ENCODE assay signal across 19 cellular contexts in the genomic region with DNA sequence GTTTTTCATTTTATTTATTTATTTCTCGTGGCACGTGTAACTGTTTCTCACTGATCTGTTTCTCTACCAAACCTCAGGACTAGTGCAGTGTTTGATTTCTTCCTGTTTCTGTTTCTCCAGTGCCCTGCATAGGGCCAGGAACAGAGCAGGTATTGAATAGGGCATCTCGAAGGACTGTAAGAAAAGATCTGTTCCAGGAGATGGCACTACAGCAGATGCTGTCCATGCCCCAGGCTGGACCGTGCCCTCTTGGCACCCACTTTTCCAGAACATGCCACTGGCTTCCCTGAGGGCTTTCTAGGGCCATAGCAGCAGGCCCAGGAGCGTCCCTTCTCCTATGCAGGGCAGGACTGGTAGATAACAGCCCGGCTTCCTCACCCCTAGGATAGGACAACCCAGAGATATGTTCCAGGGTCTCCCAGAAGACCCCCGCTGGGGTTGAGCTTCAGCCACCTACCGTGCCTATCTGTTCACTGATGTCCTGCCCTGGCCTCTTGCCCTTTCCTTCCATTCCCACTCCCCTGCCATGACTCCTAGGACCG. TPM values are rescaled to one million over a fixed set of nuclear protein-coding genes. Genes with fewer than 3 reads are reported as not detected.
A peak's percentile ranks its signal among the peaks of the same experiment; 100 is the strongest.
DNase-seq lines count a peak whose midpoint lies in the region; ATAC-seq lines count a peak whose summit lies in the region.
"Had no signal": no experiment of that assay in that cellular context is flagged by ENCODE, and none has a peak within 500 bp of the region (broad histone marks: within the 10 kb centered on the region; RNA-seq: fewer than 3 reads in every experiment).

No MANE protein-coding gene starts in this region.

- intact Hi-C loops in cardiac septum (cut with DNase I) (no loop called here), left cardiac atrium (cut with DNase I) (no loop called here)

- H3K27ac Mint-ChIP-seq in activated T-helper 17 cell treated with anti-CD3 and anti-CD28 coated beads, Interleukin-2, amount 50 U/mL, for 72 hours, result peak overlapping the region; percentile 90
- H3K27ac Mint-ChIP-seq in memory B cell, result peak overlapping the region; percentile 88

- no peak for ATAC-seq in left cardiac atrium
- no peak for ATAC-seq in activated T-helper 17 cell treated with anti-CD3 and anti-CD28 coated beads, Interleukin-2, amount 50 U/mL, for 72 hours (replicated peaks)
- ATAC-seq in memory B cell (ENCODE audit: low read depth), result no peak
- no peak for ATAC-seq in GM21619 (IDR thresholded peaks at IDR 0.05; ENCODE audit: unreplicated experiment)

- peaks cover 27% of the 10 kb centered on the region for H3K4me1 Mint-ChIP-seq in activated T-helper 17 cell treated with anti-CD3 and anti-CD28 coated beads, Interleukin-2, amount 50 U/mL, for 72 hours
- H3K4me1 Mint-ChIP-seq in memory B cell, result peaks cover 25% of the 10 kb centered on the region

- peak; percentile 59 for DNase-seq in cardiac septum (ENCODE audit: low spot score)
- DNase-seq in left cardiac atrium, result no peak
- no peak for DNase-seq in memory B cell (ENCODE audit: low spot score in 2 of 2)
- no peak for DNase-seq in NCI-H82 treated with DMSO at 0.1 percent for 48 hours (lab: John Stamatoyannopoulos, UW; ENCODE audit: unreplicated experiment)
- no peak for DNase-seq in NCI-H2107 treated with DMSO at 0.1 percent for 48 hours (lab: John Stamatoyannopoulos, UW; ENCODE audit: unreplicated experiment)
- DNase-seq: activated CD8-positive, alpha-beta memory T cell treated with anti-CD3 and anti-CD28 coated beads, Interleukin-2, amount 50 U/mL, for 48 hours; AML-193; amniotic stem cell; DMS153; foreskin fibroblast; GOT3; left ventricle myocardium inferior; NCI-H226; stimulated activated CD4-positive, alpha-beta T cell treated with anti-CD3 and anti-CD28 coated beads, Interleukin-4, amount 100 ng/mL, for 1 hour had no signal

- H3K36me3 Mint-ChIP-seq in activated T-helper 17 cell treated with anti-CD3 and anti-CD28 coated beads, Interleukin-2, amount 50 U/mL, for 72 hours (ENCODE audit: low read depth), result peaks cover 94% of the 10 kb centered on the region
- H3K36me3 Mint-ChIP-seq in memory B cell, result peaks cover 58% of the 10 kb centered on the region

- peak overlapping the region; percentile 88 for H3K4me3 Mint-ChIP-seq in activated T-helper 17 cell treated with anti-CD3 and anti-CD28 coated beads, Interleukin-2, amount 50 U/mL, for 72 hours
- no peak overlapping the region for H3K4me3 Mint-ChIP-seq in memory B cell

- H3K9me3 Mint-ChIP-seq in activated T-helper 17 cell treated with anti-CD3 and anti-CD28 coated beads, Interleukin-2, amount 50 U/mL, for 72 hours, result peaks cover 4% of the 10 kb centered on the region
- peaks cover 2% of the 10 kb centered on the region for H3K9me3 Mint-ChIP-seq in memory B cell

- H3K27me3 Mint-ChIP-seq in activated T-helper 17 cell treated with anti-CD3 and anti-CD28 coated beads, Interleukin-2, amount 50 U/mL, for 72 hours, result no peaks in the 10 kb centered on the region
- no peaks in the 10 kb centered on the region for H3K27me3 Mint-ChIP-seq in memory B cell

RNA-seq across cellular contexts. Expression of a gene that starts 4.4 kb away (rescaled TPM):
- 0.75 TPM for total RNA-seq in cardiac septum
- 1 to 10 TPM; 1.2 to 2.0 TPM for total RNA-seq in left cardiac atrium
- 10 to 100 TPM; 53.9 to 96.9 TPM for total RNA-seq in activated T-helper 17 cell treated with anti-CD3 and anti-CD28 coated beads, Interleukin-2, amount 50 U/mL, for 72 hours
- total RNA-seq: cerebellum, MCF 10A, temporal lobe had no signal

RNA-seq across cellular contexts. Expression of a gene that starts 16.7 kb away (rescaled TPM):
- 0.40 TPM for total RNA-seq in cardiac septum
- total RNA-seq in left cardiac atrium, result 1 to 10 TPM; 1.3 to 1.4 TPM
- total RNA-seq in activated T-helper 17 cell treated with anti-CD3 and anti-CD28 coated beads, Interleukin-2, amount 50 U/mL, for 72 hours, result 10 to 100 TPM in 1 of 2 donors, 1 to 10 TPM in 1; 7.6 to 28.4 TPM

Comparison
In these comparisons a context has a peak if more than half of its experiments do, and no peak if none do; other contexts are left out.
1. RNA of a gene that starts 4.4 kb away (total RNA-seq): 53.9 to 96.9 TPM in activated T-helper 17 cell treated with anti-CD3 and anti-CD28 coated beads, Interleukin-2, amount 50 U/mL, for 72 hours; 1.2 to 2.0 TPM in left cardiac atrium and 0.75 TPM in cardiac septum (single experiment); every median in the first group is over 10 times any median in the second.